In the genomic region with DNA sequence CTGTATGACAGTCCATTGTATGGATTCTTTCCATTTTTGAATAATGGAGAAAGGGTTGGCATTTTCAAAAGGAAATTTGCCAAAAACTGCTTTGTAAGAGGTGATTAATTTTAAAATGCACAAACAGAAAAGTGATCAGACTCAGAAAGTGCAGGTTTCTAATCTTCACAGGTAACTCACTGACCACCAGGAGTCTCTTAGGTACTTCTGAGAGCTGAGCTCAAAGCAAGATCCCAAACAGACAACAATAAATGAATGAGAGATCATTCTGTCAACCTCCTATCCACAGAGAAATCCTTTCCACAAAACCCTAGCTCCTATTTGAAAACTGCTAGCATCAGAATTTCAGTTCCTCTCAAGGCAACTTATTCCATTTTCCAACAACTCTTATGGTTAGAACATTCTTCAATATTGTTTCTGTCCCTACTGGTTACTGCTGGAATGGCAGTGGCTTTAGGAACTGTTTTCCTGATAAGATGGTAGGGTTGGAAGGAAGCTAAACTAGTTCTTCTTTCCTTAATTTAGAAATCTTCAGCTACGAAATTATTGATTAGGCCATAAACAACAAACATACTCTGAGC, we compare ENCODE assay signal across 1 cellular context.
TF ChIP-seq lines count a peak whose summit lies in the region.

No MANE protein-coding gene starts in this region.

TF ChIP-seq in WTC11, 78 proteins besides CTCF, POLR2A, EP300 and RAD21 (continued from another document):
- TF ChIP-seq, protein P1, sequence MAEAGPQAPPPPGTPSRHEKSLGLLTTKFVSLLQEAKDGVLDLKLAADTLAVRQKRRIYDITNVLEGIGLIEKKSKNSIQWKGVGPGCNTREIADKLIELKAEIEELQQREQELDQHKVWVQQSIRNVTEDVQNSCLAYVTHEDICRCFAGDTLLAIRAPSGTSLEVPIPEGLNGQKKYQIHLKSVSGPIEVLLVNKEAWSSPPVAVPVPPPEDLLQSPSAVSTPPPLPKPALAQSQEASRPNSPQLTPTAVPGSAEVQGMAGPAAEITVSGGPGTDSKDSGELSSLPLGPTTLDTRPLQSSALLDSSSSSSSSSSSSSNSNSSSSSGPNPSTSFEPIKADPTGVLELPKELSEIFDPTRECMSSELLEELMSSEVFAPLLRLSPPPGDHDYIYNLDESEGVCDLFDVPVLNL (CRISPR knock-in tag; IDR thresholded peaks at IDR 0.05; ENCODE audit: borderline replicate concordance, low read depth), result no peak
- TF ChIP-seq ZNF671 (CRISPR knock-in tag; IDR thresholded peaks at IDR 0.05) (no peak), NFYB (CRISPR knock-in tag; conservative IDR thresholded peaks at IDR 0.05; ENCODE audit: low read depth) (no peak), ZNF219 (CRISPR knock-in tag; IDR thresholded peaks at IDR 0.05; ENCODE audit: borderline replicate concordance) (no peak), SOX15 (CRISPR knock-in tag; IDR thresholded peaks at IDR 0.05) (no peak)
- TF ChIP-seq, protein P2, sequence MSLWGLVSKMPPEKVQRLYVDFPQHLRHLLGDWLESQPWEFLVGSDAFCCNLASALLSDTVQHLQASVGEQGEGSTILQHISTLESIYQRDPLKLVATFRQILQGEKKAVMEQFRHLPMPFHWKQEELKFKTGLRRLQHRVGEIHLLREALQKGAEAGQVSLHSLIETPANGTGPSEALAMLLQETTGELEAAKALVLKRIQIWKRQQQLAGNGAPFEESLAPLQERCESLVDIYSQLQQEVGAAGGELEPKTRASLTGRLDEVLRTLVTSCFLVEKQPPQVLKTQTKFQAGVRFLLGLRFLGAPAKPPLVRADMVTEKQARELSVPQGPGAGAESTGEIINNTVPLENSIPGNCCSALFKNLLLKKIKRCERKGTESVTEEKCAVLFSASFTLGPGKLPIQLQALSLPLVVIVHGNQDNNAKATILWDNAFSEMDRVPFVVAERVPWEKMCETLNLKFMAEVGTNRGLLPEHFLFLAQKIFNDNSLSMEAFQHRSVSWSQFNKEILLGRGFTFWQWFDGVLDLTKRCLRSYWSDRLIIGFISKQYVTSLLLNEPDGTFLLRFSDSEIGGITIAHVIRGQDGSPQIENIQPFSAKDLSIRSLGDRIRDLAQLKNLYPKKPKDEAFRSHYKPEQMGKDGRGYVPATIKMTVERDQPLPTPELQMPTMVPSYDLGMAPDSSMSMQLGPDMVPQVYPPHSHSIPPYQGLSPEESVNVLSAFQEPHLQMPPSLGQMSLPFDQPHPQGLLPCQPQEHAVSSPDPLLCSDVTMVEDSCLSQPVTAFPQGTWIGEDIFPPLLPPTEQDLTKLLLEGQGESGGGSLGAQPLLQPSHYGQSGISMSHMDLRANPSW (CRISPR knock-in tag; conservative IDR thresholded peaks at IDR 0.05; ENCODE audit: low read depth), result no peak
TF ChIP-seq in WTC11: peak in this region for 0.
